ENCODE assay signal across 28 cellular contexts in genomic region chr6:21511891-21512550, GRCh38.
"Had no signal": no experiment of that assay in that cellular context is flagged by ENCODE, and none has a peak within 500 bp of the region (broad histone marks: within the 10 kb centered on the region; RNA-seq: fewer than 3 reads in every experiment).

No MANE protein-coding gene starts in this region.

- H3K9me3 ChIP-seq: ovary, psoas muscle, right lobe of liver, sigmoid colon, stomach, thoracic aorta, tibial artery, transverse colon, upper lobe of right lung, uterus had no signal

- H3K4me2 ChIP-seq: neural progenitor cell had no signal

- H3K4me3 ChIP-seq: neural progenitor cell, ovary, psoas muscle, right lobe of liver, sigmoid colon, stomach, thoracic aorta, tibial artery, transverse colon, upper lobe of right lung, uterus had no signal

- H3K36me3 ChIP-seq: neural progenitor cell, ovary, right lobe of liver, sigmoid colon, stomach, thoracic aorta, tibial artery, transverse colon, upper lobe of right lung, uterus had no signal

- H3K27me3 ChIP-seq: neural progenitor cell, ovary, right lobe of liver, sigmoid colon, stomach, tibial artery, transverse colon, upper lobe of right lung, uterus had no signal

- H3K27ac Mint-ChIP-seq: natural killer cell; neural progenitor cell; progenitor cell of endocrine pancreas; stimulated activated effector memory CD8-positive, alpha-beta T cell treated with anti-CD3 and anti-CD28 coated beads, Interleukin-12 subunit alpha, Interleukin-12 subunit beta, amount 100 ng/mL, for 72 hours; stimulated activated naive CD8-positive, alpha-beta T cell treated with anti-CD3 and anti-CD28 coated beads, Interleukin-15, Interleukin-2, amounts not matched to agents 100 ng/mL and 50 ng/mL, for 24 hours; type B pancreatic cell had no signal

- H3K4me3 Mint-ChIP-seq: natural killer cell; nephron; neural progenitor cell; stimulated activated effector memory CD8-positive, alpha-beta T cell treated with anti-CD3 and anti-CD28 coated beads, Interleukin-12 subunit alpha, Interleukin-12 subunit beta, amount 100 ng/mL, for 72 hours; stimulated activated naive B cell treated with anti-CD40 and anti-IgM and Interleukin-4, amounts not matched to agents 10 μg/mL and 1 μg/mL and 100 μg/mL, for 72 hours; stimulated activated naive CD8-positive, alpha-beta T cell treated with anti-CD3 and anti-CD28 coated beads, Interleukin-15, Interleukin-2, amounts not matched to agents 100 ng/mL and 50 ng/mL, for 24 hours; type B pancreatic cell had no signal

- H3K4me1 ChIP-seq: neural progenitor cell, parathyroid adenoma, psoas muscle, right lobe of liver, sigmoid colon, stomach, tibial artery, transverse colon, upper lobe of right lung, uterus had no signal

- H2AFZ ChIP-seq: neural progenitor cell, parathyroid adenoma had no signal

- ATAC-seq: natural killer cell; psoas muscle; right cardiac atrium; right lobe of liver; stimulated activated effector memory CD8-positive, alpha-beta T cell treated with anti-CD3 and anti-CD28 coated beads, Interleukin-12 subunit alpha, Interleukin-12 subunit beta, amount 100 ng/mL, for 72 hours; stimulated activated naive B cell treated with anti-CD40 and anti-IgM and Interleukin-4, amounts not matched to agents 10 μg/mL and 1 μg/mL and 100 μg/mL, for 72 hours; upper lobe of right lung had no signal

- H3K79me2 ChIP-seq: parathyroid adenoma had no signal

- H3K27me3 Mint-ChIP-seq: progenitor cell of endocrine pancreas, type B pancreatic cell had no signal

- H3K36me3 Mint-ChIP-seq: natural killer cell; neural progenitor cell; stimulated activated effector memory CD8-positive, alpha-beta T cell treated with anti-CD3 and anti-CD28 coated beads, Interleukin-12 subunit alpha, Interleukin-12 subunit beta, amount 100 ng/mL, for 72 hours; stimulated activated naive B cell treated with anti-CD40 and anti-IgM and Interleukin-4, amounts not matched to agents 10 μg/mL and 1 μg/mL and 100 μg/mL, for 72 hours; type B pancreatic cell had no signal

- H3K27ac ChIP-seq: neural progenitor cell, ovary, parathyroid adenoma, psoas muscle, right lobe of liver, sigmoid colon, stomach, thoracic aorta, tibial artery, transverse colon, upper lobe of right lung, uterus had no signal

- DNase-seq: natural killer cell; occipital lobe; ovary; posterior cingulate gyrus; psoas muscle; right cardiac atrium; right lobe of liver; sigmoid colon; small intestine; stimulated activated CD4-positive, alpha-beta T cell treated with anti-CD3 and anti-CD28 coated beads, Interleukin-15, amount 100 ng/mL, for 24 hours; stimulated activated CD4-positive, alpha-beta T cell treated with anti-CD3 and anti-CD28 coated beads, Interleukin-2, amount 100 ng/mL, for 24 hours; stimulated activated CD4-positive, alpha-beta T cell treated with anti-CD3 and anti-CD28 coated beads, Interleukin-2, amount 100 ng/mL, for 48 hours; stimulated activated CD4-positive, alpha-beta T cell treated with anti-CD3 and anti-CD28 coated beads, Interleukin-4, amount 100 ng/mL, for 24 hours; stimulated activated naive B cell treated with anti-CD40 and anti-IgM and Interleukin-4, amounts not matched to agents 10 μg/mL and 1 μg/mL and 100 μg/mL, for 72 hours; stimulated activated naive CD4-positive, alpha-beta T cell treated with Interleukin-2 at 50 U/mL for 16 hours; stomach; tibial artery; transverse colon; upper lobe of right lung; uterus had no signal

- H3K4me1 Mint-ChIP-seq: natural killer cell; nephron; neural progenitor cell; stimulated activated effector memory CD8-positive, alpha-beta T cell treated with anti-CD3 and anti-CD28 coated beads, Interleukin-12 subunit alpha, Interleukin-12 subunit beta, amount 100 ng/mL, for 72 hours; stimulated activated naive B cell treated with anti-CD40 and anti-IgM and Interleukin-4, amounts not matched to agents 10 μg/mL and 1 μg/mL and 100 μg/mL, for 72 hours had no signal

- H3K9me3 Mint-ChIP-seq: natural killer cell; stimulated activated effector memory CD8-positive, alpha-beta T cell treated with anti-CD3 and anti-CD28 coated beads, Interleukin-12 subunit alpha, Interleukin-12 subunit beta, amount 100 ng/mL, for 72 hours; stimulated activated naive B cell treated with anti-CD40 and anti-IgM and Interleukin-4, amounts not matched to agents 10 μg/mL and 1 μg/mL and 100 μg/mL, for 72 hours; stimulated activated naive CD8-positive, alpha-beta T cell treated with anti-CD3 and anti-CD28 coated beads, Interleukin-15, Interleukin-2, amounts not matched to agents 100 ng/mL and 50 ng/mL, for 24 hours; type B pancreatic cell had no signal
